1 cellular context compared by ENCODE assay signal in the genomic region with DNA sequence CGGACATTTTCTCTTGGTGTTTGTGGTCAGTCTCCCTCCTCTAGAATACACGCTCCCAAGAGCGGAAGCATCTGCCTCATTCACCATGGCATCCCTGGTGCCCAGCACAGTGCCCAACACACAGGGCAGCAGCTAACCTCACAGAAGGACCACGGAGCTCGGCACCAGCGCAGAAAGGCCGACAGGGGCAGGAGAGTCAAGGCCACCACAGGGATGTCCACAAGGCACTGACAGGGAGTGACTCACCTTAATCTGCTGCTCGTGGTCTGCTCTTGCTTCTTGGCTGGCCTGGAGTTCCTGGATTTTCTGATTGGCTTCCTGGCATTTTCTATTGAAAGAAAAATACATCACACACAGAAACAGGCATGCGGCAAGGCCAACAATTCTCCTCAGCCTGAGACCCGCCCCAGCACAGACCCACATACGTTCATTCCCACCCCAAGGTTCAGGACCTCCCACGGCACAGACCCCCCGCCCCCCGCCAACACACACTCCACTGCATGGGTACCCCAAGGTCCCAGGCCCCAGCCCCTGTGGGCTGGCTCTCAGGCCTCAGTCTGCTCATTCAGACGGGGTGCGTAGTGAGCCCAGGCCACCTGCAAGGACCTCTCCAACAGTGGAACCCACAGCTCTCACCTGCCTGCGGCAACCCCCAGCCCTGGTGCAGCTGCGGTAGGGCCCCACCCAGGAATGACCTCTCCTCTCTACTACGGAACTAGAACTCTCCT.
TF ChIP-seq lines count a peak whose summit lies in the region.

No MANE protein-coding gene starts in this region.

TF ChIP-seq in IMR-90, 13 proteins besides CTCF, POLR2A, EP300 and RAD21:
- TF ChIP-seq MAZ (IDR thresholded peaks at IDR 0.05; ENCODE audit: borderline replicate concordance, low read depth, low read length) (no peak), CHD1 (IDR thresholded peaks at IDR 0.05; ENCODE audit: low read depth, low read length) (no peak), MXI1 (IDR thresholded peaks at IDR 0.05; ENCODE audit: borderline replicate concordance, low read depth, low read length) (no peak), CEBPB (IDR thresholded peaks at IDR 0.05; ENCODE audit: low read depth, low read length) (no peak), NFE2L2 (IDR thresholded peaks at IDR 0.05; ENCODE audit: low read depth, low read length) (no peak), SMC3 (IDR thresholded peaks at IDR 0.05; ENCODE audit: low read depth, low read length) (no peak), BHLHE40 (IDR thresholded peaks at IDR 0.05; ENCODE audit: low read depth, low read length) (no peak), USF2 (IDR thresholded peaks at IDR 0.05; ENCODE audit: low read depth, low read length) (no peak), MAFK (IDR thresholded peaks at IDR 0.05; ENCODE audit: low read depth, low read length) (no peak), RCOR1 (IDR thresholded peaks at IDR 0.05; ENCODE audit: insufficient replicate concordance, low read length) (no peak)
